ENCODE assay signal across 19 cellular contexts in the genomic region with DNA sequence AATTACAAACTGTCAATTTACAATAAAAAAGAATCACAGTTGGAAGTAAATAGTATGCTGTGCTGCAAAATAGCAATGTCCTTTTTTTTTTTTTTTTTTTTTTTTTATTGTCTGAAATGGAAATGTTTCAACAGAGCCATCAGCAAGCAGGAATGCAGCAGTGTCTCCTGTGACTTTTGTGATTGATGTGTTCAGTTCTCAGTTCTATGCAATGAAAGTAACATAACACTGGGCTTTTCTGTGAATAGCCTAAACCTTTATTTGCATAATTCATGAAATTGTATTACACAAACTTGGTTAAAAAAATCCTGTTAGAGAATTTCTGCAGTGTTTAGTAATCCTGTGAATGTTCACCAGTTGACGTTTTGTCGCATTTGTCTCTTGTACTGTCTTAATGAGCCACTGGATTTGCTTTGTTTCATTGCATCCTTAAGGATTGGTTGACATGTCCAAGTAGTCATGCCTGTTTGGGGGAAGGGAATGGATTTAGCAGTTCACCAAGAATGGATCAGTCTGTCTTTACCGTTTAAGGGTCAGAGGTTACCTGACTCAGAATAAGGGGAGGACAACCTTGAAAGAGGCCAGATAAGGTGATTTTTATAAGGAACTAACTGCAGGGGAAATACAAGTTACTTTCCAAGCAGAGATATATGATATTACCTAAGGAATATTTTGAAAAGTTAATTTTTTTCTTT.
DNase-seq lines count a peak whose midpoint lies in the region; ATAC-seq, FAIRE-seq and TF ChIP-seq lines count a peak whose summit lies in the region.
"Had no signal": no experiment of that assay in that cellular context is flagged by ENCODE, and none has a peak within 500 bp of the region (broad histone marks: within the 10 kb centered on the region; RNA-seq: fewer than 3 reads in every experiment).

No MANE protein-coding gene starts in this region.

- no peak overlapping the region for H3K4me3 Mint-ChIP-seq in activated T-helper 17 cell treated with anti-CD3 and anti-CD28 coated beads, Interleukin-2, amount 50 U/mL, for 72 hours
- H3K4me3 Mint-ChIP-seq: activated CD4-positive, alpha-beta T cell treated with anti-CD3 and anti-CD28 coated beads, Interleukin-2, amount 10 ng/mL, durations not matched to agents 24 days and 14 days; activated naive CD8-positive, alpha-beta T cell; CD4-positive, CD25-positive, alpha-beta regulatory T cell; stimulated activated naive B cell treated with anti-CD40 and anti-IgM and Interleukin-4, amounts not matched to agents 10 μg/mL and 1 μg/mL and 100 μg/mL, for 72 hours had no signal

- H3K9me2 ChIP-seq in Karpas-422 (replicated peaks; ENCODE audit: insufficient read depth, low read length) = no peaks in the 10 kb centered on the region

- H3K36me3 Mint-ChIP-seq in activated T-helper 17 cell treated with anti-CD3 and anti-CD28 coated beads, Interleukin-2, amount 50 U/mL, for 72 hours (ENCODE audit: low read depth) = peaks cover 64% of the 10 kb centered on the region

- H3K9me3 ChIP-seq in A549 (no peaks in the 10 kb centered on the region), HUES48 (ENCODE audit: control insufficient read depth, insufficient read depth, low read length) (no peaks in the 10 kb centered on the region), iPS-18a (ENCODE audit: control insufficient read depth, low read depth, low read length) (no peaks in the 10 kb centered on the region), Karpas-422 (ENCODE audit: low read length) (no peaks in the 10 kb centered on the region)

- no peaks in the 10 kb centered on the region for H4K20me1 ChIP-seq in Karpas-422 (ENCODE audit: insufficient read depth, low read depth, low read length)

- DNase-seq in A549 (ENCODE audit: low read depth in 1 of 2, low spot score in 1 of 2) (peak in 1 of 2 experiments; percentile 25), Karpas-422 (no peak), globus pallidus (ENCODE audit: low spot score) (no peak)
- DNase-seq in NK-92 treated with Interleukin-12 subunit alpha and Interleukin-12 subunit beta, amount 100 ng/mL, for 24 hours (lab: John Stamatoyannopoulos, UW) = no peak
- DNase-seq: activated CD4-positive, alpha-beta T cell treated with anti-CD3 and anti-CD28 coated beads, Interleukin-2, amount 10 ng/mL, durations not matched to agents 24 days and 14 days; CD4-positive, CD25-positive, alpha-beta regulatory T cell; effector CD4-positive, alpha-beta T cell; GOT3; mammary epithelial cell; nucleus accumbens; stimulated activated naive B cell treated with anti-CD40 and anti-IgM and Interleukin-4, amounts not matched to agents 10 μg/mL and 1 μg/mL and 100 μg/mL, for 72 hours had no signal

- H3K4me2 ChIP-seq in A549 (peak overlapping the region; percentile 68), Karpas-422 (ENCODE audit: low read depth, low read length, poor library complexity, severe bottlenecking) (no peak overlapping the region)

- TF ChIP-seq EP300 in A549 (IDR thresholded peaks at IDR 0.05) = no peak

- H3K27ac ChIP-seq in A549 = no peak overlapping the region
- peak overlapping the region; percentile 69 for H3K27ac ChIP-seq in HUES48 (ENCODE audit: low read depth, low read length)
- H3K27ac ChIP-seq in iPS-18a (ENCODE audit: low read length) = no peak overlapping the region
- H3K27ac ChIP-seq in Karpas-422 (ENCODE audit: low read length) = no peak overlapping the region

- no peak for TF ChIP-seq CTCF in A549 (IDR thresholded peaks at IDR 0.05)

- POLR2A ChIA-PET in A549 (lab: Yijun Ruan, JAX) = interaction anchor here (1.0 kb wide), 1 partner anchor 201 kb away, joined by 3 read pairs; no protein-coding TSS in a partner anchor

- H3K27me3 ChIP-seq in HUES48 (ENCODE audit: control insufficient read depth, insufficient read depth, low read length) (no peaks in the 10 kb centered on the region), iPS-18a (ENCODE audit: control insufficient read depth, insufficient read depth, low read length) (no peaks in the 10 kb centered on the region), Karpas-422 (ENCODE audit: low read length) (no peaks in the 10 kb centered on the region)

- ATAC-seq in A549 (peak in 1 of 2 experiments; percentile 23; a peak in 3 of 6 replicates), HG03378 (IDR thresholded peaks at IDR 0.05; ENCODE audit: unreplicated experiment) (no peak)
- ATAC-seq in activated T-helper 17 cell treated with anti-CD3 and anti-CD28 coated beads, Interleukin-2, amount 50 U/mL, for 72 hours (replicated peaks) = no peak
- ATAC-seq: GM12878; Right ventricle myocardium inferior; stimulated activated naive B cell treated with anti-CD40 and anti-IgM and Interleukin-4, amounts not matched to agents 10 μg/mL and 1 μg/mL and 100 μg/mL, for 72 hours had no signal

- H3K4me1 ChIP-seq in A549 = peaks cover 70% of the 10 kb centered on the region
- peaks cover 33% of the 10 kb centered on the region for H3K4me1 ChIP-seq in HUES48 (ENCODE audit: control insufficient read depth, insufficient read depth, low read length)
- peaks cover 27% of the 10 kb centered on the region for H3K4me1 ChIP-seq in iPS-18a (ENCODE audit: control insufficient read depth, low read depth, low read length)
- H3K4me1 ChIP-seq in Karpas-422 (ENCODE audit: low read length) = peaks cover 37% of the 10 kb centered on the region

- peaks cover 17% of the 10 kb centered on the region; the same call in 1 of the 2 replicates for H3K79me2 ChIP-seq in Karpas-422 (ENCODE audit: low read length)

- peaks cover 17% of the 10 kb centered on the region for H3K4me1 Mint-ChIP-seq in activated T-helper 17 cell treated with anti-CD3 and anti-CD28 coated beads, Interleukin-2, amount 50 U/mL, for 72 hours

- peak; percentile 7 for FAIRE-seq in A549 (lab: Jason Lieb, UNC)
- FAIRE-seq: A204.1, GM12878 had no signal

- peak overlapping the region; percentile 31 for H3K27ac Mint-ChIP-seq in activated T-helper 17 cell treated with anti-CD3 and anti-CD28 coated beads, Interleukin-2, amount 50 U/mL, for 72 hours
- H3K27ac Mint-ChIP-seq: activated CD4-positive, alpha-beta T cell treated with anti-CD3 and anti-CD28 coated beads, Interleukin-2, amount 10 ng/mL, durations not matched to agents 24 days and 14 days; activated naive CD8-positive, alpha-beta T cell; CD4-positive, CD25-positive, alpha-beta regulatory T cell; stimulated activated naive B cell treated with anti-CD40 and anti-IgM and Interleukin-4, amounts not matched to agents 10 μg/mL and 1 μg/mL and 100 μg/mL, for 72 hours had no signal

- 54% methylated on average over 3 of the region's 3 CpGs for WGBS in A549 (ENCODE audit: missing lambda C conversion rate)

- H3K36me3 ChIP-seq in HUES48 (ENCODE audit: control insufficient read depth, insufficient read depth, low read length) = peaks cover 57% of the 10 kb centered on the region
- peaks cover 26% of the 10 kb centered on the region for H3K36me3 ChIP-seq in iPS-18a (ENCODE audit: control insufficient read depth, low read depth, low read length)
- H3K36me3 ChIP-seq in Karpas-422 (ENCODE audit: insufficient read depth, low read length) = no peaks in the 10 kb centered on the region

- CTCF ChIA-PET in A549 (lab: Yijun Ruan, JAX) = interaction anchor here (2.7 to 8.7 kb wide), 2 partner anchors 231 kb away, joined by 13 to 63 read pairs; no protein-coding TSS in a partner anchor

- H3K9ac ChIP-seq in HUES48 (ENCODE audit: low read depth, low read length) (no peak overlapping the region), iPS-18a (ENCODE audit: low read length) (no peak overlapping the region), Karpas-422 (ENCODE audit: low read length) (no peak overlapping the region)

- H3K27me3 Mint-ChIP-seq in activated T-helper 17 cell treated with anti-CD3 and anti-CD28 coated beads, Interleukin-2, amount 50 U/mL, for 72 hours = no peaks in the 10 kb centered on the region
- H3K27me3 Mint-ChIP-seq: activated CD4-positive, alpha-beta T cell treated with anti-CD3 and anti-CD28 coated beads, Interleukin-2, amount 10 ng/mL, durations not matched to agents 24 days and 14 days; activated naive CD8-positive, alpha-beta T cell; CD4-positive, CD25-positive, alpha-beta regulatory T cell; stimulated activated naive B cell treated with anti-CD40 and anti-IgM and Interleukin-4, amounts not matched to agents 10 μg/mL and 1 μg/mL and 100 μg/mL, for 72 hours had no signal

- no peak overlapping the region for H3K4me3 ChIP-seq in A549
- H3K4me3 ChIP-seq in HUES48 (ENCODE audit: low read depth, low read length) = no peak overlapping the region
- H3K4me3 ChIP-seq in iPS-18a (ENCODE audit: low read length) = peak overlapping the region; percentile 21
- no peak overlapping the region for H3K4me3 ChIP-seq in Karpas-422 (ENCODE audit: low read length)
- H3K4me3 ChIP-seq: GM12878 had no signal

- no peak for TF ChIP-seq POLR2A in A549 (IDR thresholded peaks at IDR 0.05; ENCODE audit: low read length)

- TF ChIP-seq RAD21 in A549 (conservative IDR thresholded peaks at IDR 0.05 in 1 of 2, IDR thresholded peaks at IDR 0.05 in 1 of 2) = no peak

- H3K9me3 Mint-ChIP-seq in activated T-helper 17 cell treated with anti-CD3 and anti-CD28 coated beads, Interleukin-2, amount 50 U/mL, for 72 hours = no peaks in the 10 kb centered on the region
- H3K9me3 Mint-ChIP-seq: activated CD4-positive, alpha-beta T cell treated with anti-CD3 and anti-CD28 coated beads, Interleukin-2, amount 10 ng/mL, durations not matched to agents 24 days and 14 days; CD4-positive, CD25-positive, alpha-beta regulatory T cell; stimulated activated naive B cell treated with anti-CD40 and anti-IgM and Interleukin-4, amounts not matched to agents 10 μg/mL and 1 μg/mL and 100 μg/mL, for 72 hours had no signal

- H2AFZ ChIP-seq in Karpas-422 (ENCODE audit: low read length) = no peak overlapping the region

TF ChIP-seq in A549, 52 proteins besides CTCF, POLR2A, EP300 and RAD21 (continues in another document):
- TF ChIP-seq HDAC2 (IDR thresholded peaks at IDR 0.05) (no peak), JUNB (IDR thresholded peaks at IDR 0.05) (no peak), ZFP36 (IDR thresholded peaks at IDR 0.05; ENCODE audit: borderline replicate concordance, partially characterized antibody) (no peak), EHF (CRISPR knock-in tag; IDR thresholded peaks at IDR 0.05) (no peak), CBX2 (IDR thresholded peaks at IDR 0.05; ENCODE audit: borderline replicate concordance, low read depth) (no peak), RNF2 (IDR thresholded peaks at IDR 0.05; ENCODE audit: borderline replicate concordance, low read depth) (no peak), SMC3 (IDR thresholded peaks at IDR 0.05) (no peak), RCOR1 (IDR thresholded peaks at IDR 0.05; ENCODE audit: low read depth, low read length) (no peak), MYC (IDR thresholded peaks at IDR 0.05; ENCODE audit: borderline replicate concordance, low read length) (no peak)
- TF ChIP-seq, protein P1, sequence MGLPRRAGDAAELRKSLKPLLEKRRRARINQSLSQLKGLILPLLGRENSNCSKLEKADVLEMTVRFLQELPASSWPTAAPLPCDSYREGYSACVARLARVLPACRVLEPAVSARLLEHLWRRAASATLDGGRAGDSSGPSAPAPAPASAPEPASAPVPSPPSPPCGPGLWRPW (IDR thresholded peaks at IDR 0.05) = no peak
